In genomic region chrX:39931554-39932282, GRCh38 we compare ENCODE assay signal across 22 cellular contexts.
DNase-seq lines count a peak whose midpoint lies in the region; ATAC-seq, FAIRE-seq and TF ChIP-seq lines count a peak whose summit lies in the region.
"Had no signal": no experiment of that assay in that cellular context is flagged by ENCODE, and none has a peak within 500 bp of the region (broad histone marks: within the 10 kb centered on the region; RNA-seq: fewer than 3 reads in every experiment).

No MANE protein-coding gene starts in this region.

- H3K9me3 ChIP-seq in K562 (replicated peaks; ENCODE audit: control insufficient read depth, insufficient read depth, low read depth, low read length) (no peaks in the 10 kb centered on the region), smooth muscle cell (replicated peaks; ENCODE audit: low read depth) (no peaks in the 10 kb centered on the region)
- H3K9me3 ChIP-seq: Caco-2 had no signal

- H3K79me2 ChIP-seq in K562 (ENCODE audit: control insufficient read depth, insufficient read depth, low read length) = no peaks in the 10 kb centered on the region
- H3K79me2 ChIP-seq in smooth muscle cell (ENCODE audit: low read depth) = no peaks in the 10 kb centered on the region

- intact Hi-C loops in K562 (cut with micrococcal nuclease) = no loop called here

- no peak for TF ChIP-seq POLR2A in K562 (conservative IDR thresholded peaks at IDR 0.05)

- H4K20me1 ChIP-seq in K562 (replicated peaks; ENCODE audit: control insufficient read depth, insufficient read depth, low read length) = no peaks in the 10 kb centered on the region
- H4K20me1 ChIP-seq in smooth muscle cell (ENCODE audit: low read depth) = no peaks in the 10 kb centered on the region

- no peak overlapping the region for H3K27ac ChIP-seq in K562 (ENCODE audit: extremely low read depth, low read depth, low read length)
- H3K27ac ChIP-seq in smooth muscle cell (ENCODE audit: low read depth) = peak overlapping the region; percentile 48
- H3K27ac ChIP-seq: RWPE1 had no signal

- H3K4me2 ChIP-seq in K562 (ENCODE audit: insufficient read depth, low read length) = no peak overlapping the region
- peak overlapping the region; percentile 68 for H3K4me2 ChIP-seq in smooth muscle cell

- WGBS in K562 (ENCODE audit: insufficient coverage, low coverage, missing lambda C conversion rate) = 31% methylated on average over 3 of the region's 3 CpGs
- WGBS in smooth muscle cell (ENCODE audit: low lambda C conversion rate) = 22% methylated on average over 3 of the region's 3 CpGs

- in situ Hi-C loops in K562 (cut with MboI) = no loop called here
- in situ Hi-C loops in ACHN (cut with HindIII; ENCODE audit: low pct_ligation_motif_present, low pct_unique_long_range_greater_than_20kb, low sequenced_read_pairs) = no loop called here

- H3K27me3 ChIP-seq in K562 (ENCODE audit: control insufficient read depth in 2 of 2, insufficient read depth in 2 of 2, low read length in 2 of 2) (no peaks in the 10 kb centered on the region; a peak in 1 of 5 replicates), smooth muscle cell (ENCODE audit: low read depth) (no peaks in the 10 kb centered on the region)

- H3K36me3 ChIP-seq in K562 (ENCODE audit: control insufficient read depth, insufficient read depth, low read length) (no peaks in the 10 kb centered on the region), smooth muscle cell (ENCODE audit: low read depth) (no peaks in the 10 kb centered on the region)

- H3K4me1 ChIP-seq in K562 (replicated peaks in 1 of 2; ENCODE audit: control insufficient read depth in 2 of 2, insufficient read depth in 2 of 2, low read length in 2 of 2) (peaks cover 0 to 5% of the 10 kb centered on the region in 2 experiments; a peak in 2 of 5 replicates), smooth muscle cell (ENCODE audit: low read depth) (peaks cover 10% of the 10 kb centered on the region)
- H3K4me1 ChIP-seq: Caco-2 had no signal

- no peak for TF ChIP-seq CTCF in AG10803 (conservative IDR thresholded peaks at IDR 0.05; ENCODE audit: low read length)
- no peak for TF ChIP-seq CTCF in K562 (IDR thresholded peaks at IDR 0.05 in 2 of 3, conservative IDR thresholded peaks at IDR 0.05 in 1 of 3; ENCODE audit: insufficient read depth in 2 of 3, low read depth in 1 of 3, low read length in 3 of 3)
- no peak for TF ChIP-seq CTCF in smooth muscle cell (IDR thresholded peaks at IDR 0.05; ENCODE audit: borderline replicate concordance, insufficient read depth, poor library complexity, severe bottlenecking)

- ATAC-seq in K562 (no peak), GM21723 (IDR thresholded peaks at IDR 0.05; ENCODE audit: unreplicated experiment) (no peak), HG02623 (IDR thresholded peaks at IDR 0.05; ENCODE audit: unreplicated experiment) (no peak)
- ATAC-seq: PC-3 had no signal

- no peak overlapping the region for H2AFZ ChIP-seq in K562 (ENCODE audit: low read depth, low read length)
- H2AFZ ChIP-seq in smooth muscle cell (ENCODE audit: low read depth) = peak overlapping the region; percentile 66

- POLR2A ChIA-PET in K562 (lab: Yijun Ruan, JAX) = interaction anchor here (0.6 kb wide), 1 partner anchor 1158 kb away, joined by 3 read pairs; no protein-coding TSS in a partner anchor

- peaks cover 7% of the 10 kb centered on the region for H3F3A ChIP-seq in smooth muscle cell (ENCODE audit: low read depth)

- BruUV-seq in K562 (replicated peaks; lab: Mats Ljungman, UMichigan) = no TSS peak

- no peaks in the 10 kb centered on the region for H3K9me1 ChIP-seq in K562 (ENCODE audit: control insufficient read depth, insufficient read depth, low read length)

- TF ChIP-seq RAD21 in K562 (CRISPR knock-in tag; conservative IDR thresholded peaks at IDR 0.05 in 1 of 2, IDR thresholded peaks at IDR 0.05 in 1 of 2) = no peak

- no peak overlapping the region for H3K4me3 ChIP-seq in AG10803 (ENCODE audit: low read length)
- H3K4me3 ChIP-seq in K562 = no peak overlapping the region
- H3K4me3 ChIP-seq in smooth muscle cell = no peak overlapping the region

- FAIRE-seq in K562 (lab: Jason Lieb, UNC) = no peak
- FAIRE-seq: A204.1 had no signal

- CTCF ChIA-PET in K562 (lab: Yijun Ruan, JAX; ENCODE audit: low intra/inter-chr PET ratio) = no interaction called here

- H3K9ac ChIP-seq in K562 (ENCODE audit: insufficient read depth in 1 of 2, low read depth in 2 of 2, low read length in 2 of 2) (no peak overlapping the region), smooth muscle cell (ENCODE audit: low read depth) (no peak overlapping the region)

- peak; percentile 59 for DNase-seq in AG10803 (ENCODE audit: low read depth)
- DNase-seq in K562 (ENCODE audit: extremely low read depth in 1 of 4, low spot score in 3 of 4) = no peak
- peak; percentile 8 for DNase-seq in inferior parietal cortex (ENCODE audit: extremely low spot score)
- no peak for DNase-seq in smooth muscle cell (lab: John Stamatoyannopoulos, UW; ENCODE audit: unreplicated experiment)
- no peak for DNase-seq in pons (ENCODE audit: low spot score)
- DNase-seq in ACHN = no peak
- DNase-seq: Caco-2; CD4-positive, CD25-positive, alpha-beta regulatory T cell; DMS153; EL; H9; MV-4-11; NCI-H1417 treated with DMSO at 0.1 percent for 48 hours; NCI-H2029; NCI-H2171; NCI-H446 treated with DMSO at 0.1 percent for 48 hours; NCI-H774; PC-3 had no signal

- TF ChIP-seq EP300 in K562 (IDR thresholded peaks at IDR 0.05; ENCODE audit: low read length) = no peak

TF ChIP-seq in K562, 482 proteins besides CTCF, POLR2A, EP300 and RAD21:
- peak; percentile 99 for TF ChIP-seq ZNF79 (CRISPR knock-in tag; IDR thresholded peaks at IDR 0.05; ENCODE audit: low read depth)
- TF ChIP-seq RBM25 (IDR thresholded peaks at IDR 0.05; ENCODE audit: low read depth, low read length, severe bottlenecking) = peak; percentile 79
- TF ChIP-seq SIN3A (IDR thresholded peaks at IDR 0.05; ENCODE audit: borderline replicate concordance in 2 of 2, control insufficient read depth in 1 of 2, low read depth in 2 of 2, low read length in 2 of 2) = no peak

Comparison
In these comparisons a context has a peak if more than half of its experiments do, and no peak if none do; other contexts are left out.
1. DNase-seq: peak in AG10803 (single experiment) and inferior parietal cortex (single experiment); none in K562 (0 of 4), smooth muscle cell (single experiment), pons (single experiment) and ACHN (single experiment).